In the genomic region with DNA sequence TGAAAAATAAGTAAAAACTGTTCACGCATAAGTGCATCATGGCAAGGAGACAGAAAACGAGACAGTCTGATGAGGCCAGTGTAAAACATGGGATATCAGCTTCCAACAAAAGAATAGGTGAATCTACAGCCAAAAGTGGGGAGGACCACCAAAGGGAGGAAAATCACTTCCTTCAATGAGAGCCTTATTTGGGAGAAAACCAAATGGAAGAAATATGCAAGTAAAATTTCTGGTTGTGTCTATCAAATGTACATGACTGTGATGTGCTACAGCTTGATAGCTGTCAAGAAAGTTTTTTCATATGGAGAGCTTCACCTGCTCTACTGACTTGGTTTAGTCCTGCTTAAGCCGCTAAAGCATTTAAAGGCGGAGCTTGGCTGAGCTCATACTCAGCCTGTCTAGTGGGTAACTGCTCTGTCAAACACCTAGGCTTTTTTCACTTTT, we compare ENCODE assay signal across 1 cellular context.
TF ChIP-seq lines count a peak whose summit lies in the region.

No MANE protein-coding gene starts in this region.

TF ChIP-seq in K562, 482 proteins besides CTCF, POLR2A, EP300 and RAD21 (continued from another document and continues in another):
- TF ChIP-seq ARID3A (IDR thresholded peaks at IDR 0.05; ENCODE audit: borderline replicate concordance, low read depth, low read length) (0 out of 2 replicates have a peak, but pooled peaks have one; percentile 17), NRF1 (conservative IDR thresholded peaks at IDR 0.05 in 1 of 2, IDR thresholded peaks at IDR 0.05 in 1 of 2) (no peak), NFIC (IDR thresholded peaks at IDR 0.05) (0 out of 2 replicates have a peak, but pooled peaks have one; percentile 4), ZBTB11 (CRISPR knock-in tag; IDR thresholded peaks at IDR 0.05) (no peak), ZNF766 (CRISPR knock-in tag; conservative IDR thresholded peaks at IDR 0.05) (no peak), MYNN (IDR thresholded peaks at IDR 0.05) (no peak), MYNN (CRISPR knock-in tag; IDR thresholded peaks at IDR 0.05) (no peak), ZNF263 (CRISPR knock-in tag; IDR thresholded peaks at IDR 0.05; ENCODE audit: borderline replicate concordance) (no peak), ZKSCAN8 (CRISPR knock-in tag; IDR thresholded peaks at IDR 0.05) (no peak), ETV6 (IDR thresholded peaks at IDR 0.05; ENCODE audit: borderline replicate concordance in 1 of 2, low read depth in 2 of 2, low read length in 1 of 2) (no peak), ETV6 (CRISPR knock-in tag; IDR thresholded peaks at IDR 0.05; ENCODE audit: borderline replicate concordance) (no peak), KLF1 (tag; IDR thresholded peaks at IDR 0.05) (no peak), RAD51 (IDR thresholded peaks at IDR 0.05; ENCODE audit: borderline replicate concordance, low read depth) (no peak), HCFC1 (IDR thresholded peaks at IDR 0.05; ENCODE audit: low read depth, low read length) (no peak), UBTF (IDR thresholded peaks at IDR 0.05; ENCODE audit: borderline replicate concordance in 1 of 2, low read depth in 2 of 2, low read length in 2 of 2) (no peak), CREM (IDR thresholded peaks at IDR 0.05; ENCODE audit: low read depth) (no peak), TCF3 (CRISPR knock-in tag; IDR thresholded peaks at IDR 0.05) (no peak), ASH1L (IDR thresholded peaks at IDR 0.05; ENCODE audit: borderline replicate concordance, low read depth, partially characterized antibody) (peak; percentile 85), SIN3A (IDR thresholded peaks at IDR 0.05; ENCODE audit: borderline replicate concordance in 2 of 2, control insufficient read depth in 1 of 2, low read depth in 2 of 2, low read length in 2 of 2) (no peak), ZNF445 (CRISPR knock-in tag; IDR thresholded peaks at IDR 0.05; ENCODE audit: low read depth) (no peak), MBD2 (IDR thresholded peaks at IDR 0.05; ENCODE audit: borderline replicate concordance, low read depth) (peak; percentile 85), TCF7L2 (IDR thresholded peaks at IDR 0.05; ENCODE audit: low read depth, low read length) (peak; percentile 88), PHF20 (IDR thresholded peaks at IDR 0.05; ENCODE audit: partially characterized antibody) (no peak), MCM5 (IDR thresholded peaks at IDR 0.05; ENCODE audit: low read depth) (no peak), NONO (IDR thresholded peaks at IDR 0.05; ENCODE audit: low read depth in 2 of 2, low read length in 1 of 2) (peak in 1 of 2 experiments; percentile 99; a peak in 2 of 4 replicates), BHLHE40 (IDR thresholded peaks at IDR 0.05; ENCODE audit: low read length) (peak; percentile 83), NR2C1 (IDR thresholded peaks at IDR 0.05) (no peak), NR2C1 (tag; IDR thresholded peaks at IDR 0.05) (no peak), NCOA6 (IDR thresholded peaks at IDR 0.05) (no peak), TOE1 (IDR thresholded peaks at IDR 0.05; ENCODE audit: borderline replicate concordance) (peak; percentile 96), TOE1 (CRISPR knock-in tag; IDR thresholded peaks at IDR 0.05; ENCODE audit: borderline replicate concordance, low read depth) (no peak), JUND (IDR thresholded peaks at IDR 0.05; ENCODE audit: borderline replicate concordance, low read depth, low read length) (peak; percentile 91), JUND (tag; IDR thresholded peaks at IDR 0.05; ENCODE audit: borderline replicate concordance, low read depth, low read length) (0 out of 3 replicates have a peak, but pooled peaks have one; percentile 27), ZFX (CRISPR knock-in tag; IDR thresholded peaks at IDR 0.05) (no peak), ZNF354B (CRISPR knock-in tag; IDR thresholded peaks at IDR 0.05) (no peak), CBFA2T3 (IDR thresholded peaks at IDR 0.05) (0 out of 2 replicates have a peak, but pooled peaks have one; percentile 4), GABPA (tag; conservative IDR thresholded peaks at IDR 0.05; ENCODE audit: low read depth) (no peak), MAZ (CRISPR knock-in tag; conservative IDR thresholded peaks at IDR 0.05 in 1 of 2, IDR thresholded peaks at IDR 0.05 in 1 of 2) (no peak), THAP12 (CRISPR knock-in tag; IDR thresholded peaks at IDR 0.05) (no peak), TRIM28 (IDR thresholded peaks at IDR 0.05) (no peak)
- TF ChIP-seq, protein P1, sequence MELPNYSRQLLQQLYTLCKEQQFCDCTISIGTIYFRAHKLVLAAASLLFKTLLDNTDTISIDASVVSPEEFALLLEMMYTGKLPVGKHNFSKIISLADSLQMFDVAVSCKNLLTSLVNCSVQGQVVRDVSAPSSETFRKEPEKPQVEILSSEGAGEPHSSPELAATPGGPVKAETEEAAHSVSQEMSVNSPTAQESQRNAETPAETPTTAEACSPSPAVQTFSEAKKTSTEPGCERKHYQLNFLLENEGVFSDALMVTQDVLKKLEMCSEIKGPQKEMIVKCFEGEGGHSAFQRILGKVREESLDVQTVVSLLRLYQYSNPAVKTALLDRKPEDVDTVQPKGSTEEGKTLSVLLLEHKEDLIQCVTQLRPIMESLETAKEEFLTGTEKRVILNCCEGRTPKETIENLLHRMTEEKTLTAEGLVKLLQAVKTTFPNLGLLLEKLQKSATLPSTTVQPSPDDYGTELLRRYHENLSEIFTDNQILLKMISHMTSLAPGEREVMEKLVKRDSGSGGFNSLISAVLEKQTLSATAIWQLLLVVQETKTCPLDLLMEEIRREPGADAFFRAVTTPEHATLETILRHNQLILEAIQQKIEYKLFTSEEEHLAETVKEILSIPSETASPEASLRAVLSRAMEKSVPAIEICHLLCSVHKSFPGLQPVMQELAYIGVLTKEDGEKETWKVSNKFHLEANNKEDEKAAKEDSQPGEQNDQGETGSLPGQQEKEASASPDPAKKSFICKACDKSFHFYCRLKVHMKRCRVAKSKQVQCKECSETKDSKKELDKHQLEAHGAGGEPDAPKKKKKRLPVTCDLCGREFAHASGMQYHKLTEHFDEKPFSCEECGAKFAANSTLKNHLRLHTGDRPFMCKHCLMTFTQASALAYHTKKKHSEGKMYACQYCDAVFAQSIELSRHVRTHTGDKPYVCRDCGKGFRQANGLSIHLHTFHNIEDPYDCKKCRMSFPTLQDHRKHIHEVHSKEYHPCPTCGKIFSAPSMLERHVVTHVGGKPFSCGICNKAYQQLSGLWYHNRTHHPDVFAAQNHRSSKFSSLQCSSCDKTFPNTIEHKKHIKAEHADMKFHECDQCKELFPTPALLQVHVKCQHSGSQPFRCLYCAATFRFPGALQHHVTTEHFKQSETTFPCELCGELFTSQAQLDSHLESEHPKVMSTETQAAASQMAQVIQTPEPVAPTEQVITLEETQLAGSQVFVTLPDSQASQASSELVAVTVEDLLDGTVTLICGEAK (IDR thresholded peaks at IDR 0.05), result peak; percentile 61
- TF ChIP-seq, protein P1 (CRISPR knock-in tag; IDR thresholded peaks at IDR 0.05), result no peak
- TF ChIP-seq, protein P2, sequence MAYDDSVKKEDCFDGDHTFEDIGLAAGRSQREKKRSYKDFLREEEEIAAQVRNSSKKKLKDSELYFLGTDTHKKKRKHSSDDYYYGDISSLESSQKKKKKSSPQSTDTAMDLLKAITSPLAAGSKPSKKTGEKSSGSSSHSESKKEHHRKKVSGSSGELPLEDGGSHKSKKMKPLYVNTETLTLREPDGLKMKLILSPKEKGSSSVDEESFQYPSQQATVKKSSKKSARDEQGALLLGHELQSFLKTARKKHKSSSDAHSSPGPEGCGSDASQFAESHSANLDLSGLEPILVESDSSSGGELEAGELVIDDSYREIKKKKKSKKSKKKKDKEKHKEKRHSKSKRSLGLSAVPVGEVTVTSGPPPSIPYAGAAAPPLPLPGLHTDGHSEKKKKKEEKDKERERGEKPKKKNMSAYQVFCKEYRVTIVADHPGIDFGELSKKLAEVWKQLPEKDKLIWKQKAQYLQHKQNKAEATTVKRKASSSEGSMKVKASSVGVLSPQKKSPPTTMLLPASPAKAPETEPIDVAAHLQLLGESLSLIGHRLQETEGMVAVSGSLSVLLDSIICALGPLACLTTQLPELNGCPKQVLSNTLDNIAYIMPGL (CRISPR knock-in tag; IDR thresholded peaks at IDR 0.05), result no peak
